ENCODE assay signal across 8 cellular contexts in genomic region chr9:33524431-33524947, GRCh38. TPM values are rescaled to one million over a fixed set of nuclear protein-coding genes. Genes with fewer than 3 reads are reported as not detected.
A peak's percentile ranks its signal among the peaks of the same experiment; 100 is the strongest.
DNase-seq lines count a peak whose midpoint lies in the region; ATAC-seq and TF ChIP-seq lines count a peak whose summit lies in the region.

No MANE protein-coding gene starts in this region.

- H3K9ac ChIP-seq in HUES64 (ENCODE audit: low read depth, low read length): peak overlapping the region; percentile 86

- TF ChIP-seq CTCF in BJ (IDR thresholded peaks at IDR 0.05; ENCODE audit: insufficient read depth, low read depth, low read length) (no peak), adrenal gland (IDR thresholded peaks at IDR 0.05) (no peak)

- H3K9me3 ChIP-seq in HUES64 (ENCODE audit: insufficient read depth, low read depth, low read length): no peaks in the 10 kb centered on the region
- H3K9me3 ChIP-seq in thymus (ENCODE audit: control insufficient read depth): no peaks in the 10 kb centered on the region
- H3K9me3 ChIP-seq in adrenal gland (replicated peaks in 1 of 3): no peaks in the 10 kb centered on the region

- H3K4me1 ChIP-seq in HUES64 (ENCODE audit: insufficient read depth, low read length) (0 out of 2 replicates have a peak, but pooled peaks cover 5% of the 10 kb centered on the region), thymus (ENCODE audit: control insufficient read depth, insufficient read depth, low read length) (peaks cover 6% of the 10 kb centered on the region), adrenal gland (replicated peaks in 1 of 2) (peaks cover 4 to 9% of the 10 kb centered on the region in 2 donors)

- intact Hi-C loops in adrenal gland (cut with DNase I): no loop called here

- CTCF ChIA-PET in BJ (lab: Yijun Ruan, JAX): interaction anchor here (0.6 to 1.6 kb wide), 3 partner anchors 14 to 628 kb away, joined by 3 to 5 read pairs (median 4); no protein-coding TSS in a partner anchor

- H3K4me1 Mint-ChIP-seq in activated naive CD8-positive, alpha-beta T cell treated with anti-CD3 and anti-CD28 coated beads for 36 hours: peaks cover 3% of the 10 kb centered on the region

- H3K36me3 Mint-ChIP-seq in activated naive CD8-positive, alpha-beta T cell treated with anti-CD3 and anti-CD28 coated beads for 36 hours: no peaks in the 10 kb centered on the region

- no peak for TF ChIP-seq POLR2A in adrenal gland (IDR thresholded peaks at IDR 0.05)

- 2% methylated on average over 38 of the region's 38 CpGs for WGBS in HUES64
- 3% methylated on average over 38 of the region's 38 CpGs for WGBS in thymus
- WGBS in adrenal gland, 4 donors: 3 to 5% (median 4%) methylated on average over 17 to 38 of the region's 38 CpGs

- DNase-seq in BJ (ENCODE audit: low read depth): no peak
- peak; percentile 5 for DNase-seq in activated naive CD8-positive, alpha-beta T cell treated with anti-CD3 and anti-CD28 coated beads for 36 hours
- DNase-seq in islet precursor cell: peak; percentile 57
- no peak for DNase-seq in HPDE6-E6E7 (ENCODE audit: extremely low spot score)
- no peak for DNase-seq in adrenal gland

- peaks cover 75% of the 10 kb centered on the region for H3K27me3 Mint-ChIP-seq in activated naive CD8-positive, alpha-beta T cell treated with anti-CD3 and anti-CD28 coated beads for 36 hours

- H3K27me3 ChIP-seq in BJ (ENCODE audit: control insufficient read depth, insufficient read depth, low read length) (no peaks in the 10 kb centered on the region), HUES64 (ENCODE audit: insufficient read depth, low read length) (peaks cover 12% of the 10 kb centered on the region), thymus (ENCODE audit: control insufficient read depth, insufficient read depth) (peaks cover 12% of the 10 kb centered on the region), adrenal gland (peaks cover 56% of the 10 kb centered on the region)

- H3K36me3 ChIP-seq in BJ (ENCODE audit: control insufficient read depth, insufficient read depth, low read length) (no peaks in the 10 kb centered on the region), HUES64 (ENCODE audit: insufficient read depth, low read length) (no peaks in the 10 kb centered on the region), thymus (ENCODE audit: control insufficient read depth, insufficient read depth) (no peaks in the 10 kb centered on the region), adrenal gland (replicated peaks in 1 of 2) (no peaks in the 10 kb centered on the region)

- H3K27ac ChIP-seq in HUES64 (ENCODE audit: low read depth, low read length) (no peak overlapping the region; the same call in 1 of the 2 replicates), thymus (ENCODE audit: low read depth) (no peak overlapping the region), adrenal gland (no peak overlapping the region)

- H3K4me3 Mint-ChIP-seq in activated naive CD8-positive, alpha-beta T cell treated with anti-CD3 and anti-CD28 coated beads for 36 hours: peak overlapping the region; percentile 81

- H3K9me3 Mint-ChIP-seq in activated naive CD8-positive, alpha-beta T cell treated with anti-CD3 and anti-CD28 coated beads for 36 hours: no peaks in the 10 kb centered on the region

- peak overlapping the region; percentile 65 for H3K27ac Mint-ChIP-seq in activated naive CD8-positive, alpha-beta T cell treated with anti-CD3 and anti-CD28 coated beads for 36 hours

- H3K4me3 ChIP-seq in BJ (ENCODE audit: low read depth, low read length) (peak overlapping the region; percentile 64), HUES64 (ENCODE audit: low read length) (peak overlapping the region; percentile 84), thymus (ENCODE audit: low read length) (peak overlapping the region; percentile 33), adrenal gland (peak overlapping the region in 1 of 4 donors; percentile 40)

- POLR2A ChIA-PET in BJ (lab: Charles Lee): no interaction called here

- ATAC-seq in GM21526 (IDR thresholded peaks at IDR 0.05; ENCODE audit: low FRiP score, unreplicated experiment): no peak

RNA-seq across cellular contexts. Expression of gene ANKRD18B, which starts 0.4 kb away (rescaled TPM):
- polyA plus RNA-seq in BJ (2011; rRNA removed) (0.74 and 1.2 TPM in 2 replicates), thymus (2.5 TPM), adrenal gland (not detected)
- polyA minus RNA-seq in BJ (2011; rRNA and poly(A)+ RNA removed): 0.14 and 0.77 TPM in 2 replicates
- 7.5 TPM for polyA plus RNA-seq in HUES64 (2013, experiment 1 of 2)
- 10.8 TPM for polyA plus RNA-seq in HUES64 (2013, experiment 2 of 2)
- under 1 TPM; 0.14 to 0.56 TPM for total RNA-seq in activated naive CD8-positive, alpha-beta T cell treated with anti-CD3 and anti-CD28 coated beads for 36 hours
- not detected for total RNA-seq in adrenal gland

RNA-seq across cellular contexts. Expression of gene NOL6, which starts 50.8 kb away (rescaled TPM):
- polyA plus RNA-seq in BJ (2011; rRNA removed) (23.6 and 39.4 TPM in 2 replicates), thymus (29.5 TPM), adrenal gland (10 to 100 TPM; 36.9 to 45.1 (median 44.0) TPM)
- 32.5 and 44.9 TPM in 2 replicates for polyA minus RNA-seq in BJ (2011; rRNA and poly(A)+ RNA removed)
- polyA plus RNA-seq in HUES64 (2013, experiment 1 of 2): 30.8 TPM
- polyA plus RNA-seq in HUES64 (2013, experiment 2 of 2): 24.1 TPM
- total RNA-seq in activated naive CD8-positive, alpha-beta T cell treated with anti-CD3 and anti-CD28 coated beads for 36 hours: 10 to 100 TPM; 80.8 to 82.2 TPM
- total RNA-seq in adrenal gland: 10 to 100 TPM; 17.5 to 45.7 (median 25.4) TPM

Comparison
In these comparisons a context has a peak if more than half of its experiments do, and no peak if none do; other contexts are left out.
1. DNase-seq: peak in activated naive CD8-positive, alpha-beta T cell treated with anti-CD3 and anti-CD28 coated beads for 36 hours (single experiment) and islet precursor cell (single experiment); none in BJ (single experiment), HPDE6-E6E7 (single experiment) and adrenal gland (0 of 7).